In genomic region chr14:24417832-24418491, GRCh38 we compare ENCODE assay signal across 19 cellular contexts. TPM values are rescaled to one million over a fixed set of nuclear protein-coding genes. Genes with fewer than 3 reads are reported as not detected.
DNase-seq lines count a peak whose midpoint lies in the region; ATAC-seq and TF ChIP-seq lines count a peak whose summit lies in the region.
"Had no signal": no experiment of that assay in that cellular context is flagged by ENCODE, and none has a peak within 500 bp of the region (broad histone marks: within the 10 kb centered on the region; RNA-seq: fewer than 3 reads in every experiment).

No MANE protein-coding gene starts in this region.

- TF ChIP-seq CTCF in RWPE1 (conservative IDR thresholded peaks at IDR 0.05; ENCODE audit: low read depth) (no peak), esophagus squamous epithelium (IDR thresholded peaks at IDR 0.05) (no peak)

- no peaks in the 10 kb centered on the region for H3K36me3 Mint-ChIP-seq in activated CD8-positive, alpha-beta memory T cell treated with anti-CD3 and anti-CD28 coated beads, Interleukin-2, amount 10 ng/mL, durations not matched to agents 7 days and 5 days
- H3K36me3 Mint-ChIP-seq: CD8-positive, alpha-beta T cell had no signal

- POLR2A ChIA-PET in RWPE1 (lab: Yijun Ruan, JAX; ENCODE audit: low non-redundant PET): no interaction called here

- H3K36me3 ChIP-seq in esophagus squamous epithelium: peaks cover 0 to 30% (median 14%) of the 10 kb centered on the region in 3 donors

- no peaks in the 10 kb centered on the region for H3K9me3 Mint-ChIP-seq in activated CD8-positive, alpha-beta memory T cell treated with anti-CD3 and anti-CD28 coated beads, Interleukin-2, amount 10 ng/mL, durations not matched to agents 7 days and 5 days (ENCODE audit: low read depth)
- H3K9me3 Mint-ChIP-seq: CD8-positive, alpha-beta T cell had no signal

- peaks cover 6 to 24% (median 15%) of the 10 kb centered on the region in 3 donors for H3K4me1 ChIP-seq in esophagus squamous epithelium

- intact Hi-C loops in esophagus squamous epithelium (cut with DNase I): no loop called here

- H3K27ac ChIP-seq in RWPE1 (peak overlapping the region; percentile 57), esophagus squamous epithelium (peak overlapping the region; percentile 25 to 57 (median 50))
- H3K27ac ChIP-seq: 22Rv1 had no signal

- H3K27me3 Mint-ChIP-seq in activated CD8-positive, alpha-beta memory T cell treated with anti-CD3 and anti-CD28 coated beads, Interleukin-2, amount 10 ng/mL, durations not matched to agents 7 days and 5 days: peaks cover 5% of the 10 kb centered on the region

- no peak for TF ChIP-seq POLR2A in esophagus squamous epithelium (IDR thresholded peaks at IDR 0.05)

- WGBS in esophagus squamous epithelium, 2 donors: 31 to 64% methylated on average over 4 of the region's 6 CpGs

- no peak for DNase-seq in activated CD8-positive, alpha-beta memory T cell treated with anti-CD3 and anti-CD28 coated beads, Interleukin-2, amount 10 ng/mL, durations not matched to agents 7 days and 5 days
- no peak for DNase-seq in activated CD8-positive, alpha-beta memory T cell treated with anti-CD3 and anti-CD28 coated beads, Interleukin-2, amount 50 U/mL, for 48 hours
- DNase-seq in RWPE1 (ENCODE audit: low spot score): no peak
- DNase-seq in esophagus squamous epithelium (lab: John Stamatoyannopoulos, UW): no peak
- DNase-seq in myocyte (ENCODE audit: low read depth): peak; percentile 23
- DNase-seq in NOMO-1 treated with DMSO at 0.1 percent for 48 hours (lab: John Stamatoyannopoulos, UW; ENCODE audit: unreplicated experiment): no peak
- no peak for DNase-seq in SKM-1 (lab: John Stamatoyannopoulos, UW; ENCODE audit: unreplicated experiment)
- no peak for DNase-seq in CD1c-positive myeloid dendritic cell (ENCODE audit: extremely low spot score)
- DNase-seq: KBM-7, NCI-H1048, NCI-H1436 treated with DMSO at 0.1 percent for 48 hours, NCI-H2029 treated with DMSO at 0.1 percent for 48 hours, NCI-H2171 treated with DMSO at 0.1 percent for 48 hours, NCI-H446 treated with DMSO at 0.1 percent for 48 hours, NCI-H748 treated with DMSO at 0.1 percent for 48 hours, SHP77 had no signal

- H3K4me3 ChIP-seq in esophagus squamous epithelium: no peak overlapping the region

- ATAC-seq in activated CD8-positive, alpha-beta memory T cell treated with anti-CD3 and anti-CD28 coated beads, Interleukin-2, amount 10 ng/mL, durations not matched to agents 7 days and 5 days: no peak
- ATAC-seq: CD8-positive, alpha-beta T cell had no signal

- no peak overlapping the region for H3K4me3 Mint-ChIP-seq in activated CD8-positive, alpha-beta memory T cell treated with anti-CD3 and anti-CD28 coated beads, Interleukin-2, amount 10 ng/mL, durations not matched to agents 7 days and 5 days
- H3K4me3 Mint-ChIP-seq: B cell; CD8-positive, alpha-beta T cell had no signal

- H3K27me3 ChIP-seq in esophagus squamous epithelium: no peaks in the 10 kb centered on the region

- H3K4me1 Mint-ChIP-seq in activated CD8-positive, alpha-beta memory T cell treated with anti-CD3 and anti-CD28 coated beads, Interleukin-2, amount 10 ng/mL, durations not matched to agents 7 days and 5 days: no peaks in the 10 kb centered on the region
- H3K4me1 Mint-ChIP-seq: B cell had no signal

- no peaks in the 10 kb centered on the region for H3K9me3 ChIP-seq in esophagus squamous epithelium

- H3K27ac Mint-ChIP-seq in activated CD8-positive, alpha-beta memory T cell treated with anti-CD3 and anti-CD28 coated beads, Interleukin-2, amount 10 ng/mL, durations not matched to agents 7 days and 5 days: peak overlapping the region; percentile 24
- H3K27ac Mint-ChIP-seq: B cell; CD8-positive, alpha-beta T cell had no signal

- CTCF ChIA-PET in activated CD8-positive, alpha-beta memory T cell treated with anti-CD3 and anti-CD28 coated beads, Interleukin-2, amount 10 ng/mL, durations not matched to agents 7 days and 5 days (lab: Charles Lee): interaction anchor here (1.0 to 2.5 kb wide), 3 partner anchors 13 to 84 kb away, joined by 5 to 18 read pairs (median 17); partner anchors contain the start of gene ADCY4
- CTCF ChIA-PET in RWPE1 (lab: Yijun Ruan, JAX): no interaction called here

RNA-seq across cellular contexts. Expression of gene CBLN3, which starts 11.5 kb away (rescaled TPM):
- total RNA-seq in activated CD8-positive, alpha-beta memory T cell treated with anti-CD3 and anti-CD28 coated beads, Interleukin-2, amount 10 ng/mL, durations not matched to agents 7 days and 5 days: 1 to 10 TPM; 5.0 to 7.1 TPM
- total RNA-seq in esophagus squamous epithelium: under 1 TPM in 3 of 4 donors, not detected in 1; 0.13 to 0.95 (median 0.85) TPM
- 1.0 and 1.2 TPM in 2 replicates for total RNA-seq in myocyte
- polyA plus RNA-seq in myocyte (2012): 9.1 TPM

RNA-seq across cellular contexts. Expression of gene KHNYN, which starts 11.8 kb away (rescaled TPM):
- 10 to 100 TPM; 73.3 to 81.2 TPM for total RNA-seq in activated CD8-positive, alpha-beta memory T cell treated with anti-CD3 and anti-CD28 coated beads, Interleukin-2, amount 10 ng/mL, durations not matched to agents 7 days and 5 days
- 10 to 100 TPM; 35.6 to 68.9 (median 42.9) TPM for total RNA-seq in esophagus squamous epithelium
- total RNA-seq in myocyte: 28.0 and 29.6 TPM in 2 replicates
- polyA plus RNA-seq in myocyte (2012): 25.9 TPM

RNA-seq across cellular contexts. Expression of gene NYNRIN, which starts 19.2 kb away (rescaled TPM):
- under 1 TPM; 0.05 to 0.50 TPM for total RNA-seq in activated CD8-positive, alpha-beta memory T cell treated with anti-CD3 and anti-CD28 coated beads, Interleukin-2, amount 10 ng/mL, durations not matched to agents 7 days and 5 days
- total RNA-seq in esophagus squamous epithelium: 10 to 100 TPM in 3 of 4 donors, 1 to 10 TPM in 1; 4.7 to 14.7 (median 11.8) TPM
- 0.05 and 0.21 TPM in 2 replicates for total RNA-seq in myocyte
- 0.04 TPM for polyA plus RNA-seq in myocyte (2012)

RNA-seq across cellular contexts. Expression of gene SDR39U1, which starts 24.6 kb away (rescaled TPM):
- 10 to 100 TPM; 45.6 to 45.9 TPM for total RNA-seq in activated CD8-positive, alpha-beta memory T cell treated with anti-CD3 and anti-CD28 coated beads, Interleukin-2, amount 10 ng/mL, durations not matched to agents 7 days and 5 days
- total RNA-seq in esophagus squamous epithelium (10 to 100 TPM; 16.1 to 36.0 (median 20.4) TPM), myocyte (24.2 and 27.5 TPM in 2 replicates)
- polyA plus RNA-seq in myocyte (2012): 61.6 TPM

RNA-seq across cellular contexts. Expression of gene NFATC4, which starts 50.0 kb away (rescaled TPM):
- total RNA-seq in activated CD8-positive, alpha-beta memory T cell treated with anti-CD3 and anti-CD28 coated beads, Interleukin-2, amount 10 ng/mL, durations not matched to agents 7 days and 5 days: 1 to 10 TPM in 1 of 2 experiments, not detected in 1; 1.3 TPM
- total RNA-seq in esophagus squamous epithelium (10 to 100 TPM in 2 of 4 donors, 1 to 10 TPM in 2; 2.7 to 22.5 (median 9.2) TPM), myocyte (19.4 and 23.2 TPM in 2 replicates)
- 10.2 TPM for polyA plus RNA-seq in myocyte (2012)
- total RNA-seq: CD8-positive, alpha-beta T cell had no signal
